1 cellular context compared by ENCODE assay signal in the genomic region with DNA sequence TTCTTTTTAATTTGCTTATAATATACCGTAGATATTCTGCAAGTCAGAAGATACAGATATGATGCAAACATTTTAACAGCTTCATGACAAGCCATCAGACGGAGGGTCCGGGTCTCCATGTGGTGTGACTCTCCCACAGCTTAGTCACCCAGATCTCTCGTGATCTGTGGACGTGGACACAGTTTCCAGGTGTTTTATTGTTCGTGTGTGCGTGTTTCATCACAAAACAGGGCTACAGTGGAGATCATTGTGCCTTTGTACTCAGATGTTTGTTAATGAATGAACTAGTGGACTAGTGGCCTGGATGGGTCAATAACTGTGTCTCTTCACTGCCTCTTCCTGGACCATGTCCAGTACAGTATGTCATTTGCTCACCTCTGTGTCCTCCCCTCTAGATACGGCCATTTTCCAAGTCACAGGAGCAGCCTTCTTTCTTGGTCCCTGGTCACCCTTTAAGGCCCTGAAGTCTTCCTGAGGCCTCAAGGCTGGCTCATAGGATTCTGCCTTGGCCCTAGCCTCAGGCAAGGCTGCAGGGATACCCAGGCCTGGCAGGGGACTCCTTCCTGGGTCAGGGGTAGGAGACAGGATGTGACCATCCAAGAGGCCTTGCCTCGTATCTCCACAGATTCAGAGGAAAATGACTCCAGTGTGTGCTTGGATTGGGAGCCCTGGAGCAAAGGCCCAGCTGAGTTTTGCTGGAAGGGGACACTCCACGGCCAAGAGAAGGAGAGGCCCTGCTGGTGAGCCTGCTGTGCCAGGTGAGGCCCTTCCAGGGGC.
A peak's percentile ranks its signal among the peaks of the same experiment; 100 is the strongest.
TF ChIP-seq lines count a peak whose summit lies in the region.

No MANE protein-coding gene starts in this region.

TF ChIP-seq in HepG2, 621 proteins besides CTCF, POLR2A, EP300 and RAD21 (continued from another document and continues in another):
- TF ChIP-seq, protein P1, sequence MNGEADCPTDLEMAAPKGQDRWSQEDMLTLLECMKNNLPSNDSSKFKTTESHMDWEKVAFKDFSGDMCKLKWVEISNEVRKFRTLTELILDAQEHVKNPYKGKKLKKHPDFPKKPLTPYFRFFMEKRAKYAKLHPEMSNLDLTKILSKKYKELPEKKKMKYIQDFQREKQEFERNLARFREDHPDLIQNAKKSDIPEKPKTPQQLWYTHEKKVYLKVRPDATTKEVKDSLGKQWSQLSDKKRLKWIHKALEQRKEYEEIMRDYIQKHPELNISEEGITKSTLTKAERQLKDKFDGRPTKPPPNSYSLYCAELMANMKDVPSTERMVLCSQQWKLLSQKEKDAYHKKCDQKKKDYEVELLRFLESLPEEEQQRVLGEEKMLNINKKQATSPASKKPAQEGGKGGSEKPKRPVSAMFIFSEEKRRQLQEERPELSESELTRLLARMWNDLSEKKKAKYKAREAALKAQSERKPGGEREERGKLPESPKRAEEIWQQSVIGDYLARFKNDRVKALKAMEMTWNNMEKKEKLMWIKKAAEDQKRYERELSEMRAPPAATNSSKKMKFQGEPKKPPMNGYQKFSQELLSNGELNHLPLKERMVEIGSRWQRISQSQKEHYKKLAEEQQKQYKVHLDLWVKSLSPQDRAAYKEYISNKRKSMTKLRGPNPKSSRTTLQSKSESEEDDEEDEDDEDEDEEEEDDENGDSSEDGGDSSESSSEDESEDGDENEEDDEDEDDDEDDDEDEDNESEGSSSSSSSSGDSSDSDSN (CRISPR knock-in tag; IDR thresholded peaks at IDR 0.05): peak; percentile 75
- TF ChIP-seq ZSCAN9 (CRISPR knock-in tag; IDR thresholded peaks at IDR 0.05; ENCODE audit: borderline replicate concordance) (peak; percentile 85; the same call in 1 of the 2 replicates), CREB1 (IDR thresholded peaks at IDR 0.05) (peak; percentile 52), CREB1 (CRISPR knock-in tag; IDR thresholded peaks at IDR 0.05) (no peak), THAP11 (CRISPR knock-in tag; IDR thresholded peaks at IDR 0.05) (peak; percentile 51), NKX3-1 (CRISPR knock-in tag; IDR thresholded peaks at IDR 0.05) (no peak), NR1H2 (CRISPR knock-in tag; IDR thresholded peaks at IDR 0.05; ENCODE audit: borderline replicate concordance, low read depth) (no peak), PCBP1 (IDR thresholded peaks at IDR 0.05; ENCODE audit: borderline replicate concordance, low read depth, low read length) (no peak), ZNF781 (CRISPR knock-in tag; IDR thresholded peaks at IDR 0.05; ENCODE audit: borderline replicate concordance, not compliant biosample characterization) (no peak), MXI1 (IDR thresholded peaks at IDR 0.05; ENCODE audit: borderline replicate concordance, low read depth, low read length) (peak; percentile 29; the same call in 1 of the 3 replicates), ZNF670 (CRISPR knock-in tag; IDR thresholded peaks at IDR 0.05; ENCODE audit: borderline replicate concordance) (peak; percentile 94; the same call in 1 of the 2 replicates), CBX2 (IDR thresholded peaks at IDR 0.05; ENCODE audit: low read depth, low read length) (no peak), CBX2 (CRISPR knock-in tag; IDR thresholded peaks at IDR 0.05; ENCODE audit: low read depth) (no peak), ZNF451 (CRISPR knock-in tag; IDR thresholded peaks at IDR 0.05) (0 out of 2 replicates have a peak, but pooled peaks have one; percentile 0), RXRA (CRISPR knock-in tag; IDR thresholded peaks at IDR 0.05) (peak; percentile 79), HIVEP1 (CRISPR knock-in tag; IDR thresholded peaks at IDR 0.05) (peak; percentile 67; the same call in 1 of the 2 replicates)
- TF ChIP-seq, protein P2, sequence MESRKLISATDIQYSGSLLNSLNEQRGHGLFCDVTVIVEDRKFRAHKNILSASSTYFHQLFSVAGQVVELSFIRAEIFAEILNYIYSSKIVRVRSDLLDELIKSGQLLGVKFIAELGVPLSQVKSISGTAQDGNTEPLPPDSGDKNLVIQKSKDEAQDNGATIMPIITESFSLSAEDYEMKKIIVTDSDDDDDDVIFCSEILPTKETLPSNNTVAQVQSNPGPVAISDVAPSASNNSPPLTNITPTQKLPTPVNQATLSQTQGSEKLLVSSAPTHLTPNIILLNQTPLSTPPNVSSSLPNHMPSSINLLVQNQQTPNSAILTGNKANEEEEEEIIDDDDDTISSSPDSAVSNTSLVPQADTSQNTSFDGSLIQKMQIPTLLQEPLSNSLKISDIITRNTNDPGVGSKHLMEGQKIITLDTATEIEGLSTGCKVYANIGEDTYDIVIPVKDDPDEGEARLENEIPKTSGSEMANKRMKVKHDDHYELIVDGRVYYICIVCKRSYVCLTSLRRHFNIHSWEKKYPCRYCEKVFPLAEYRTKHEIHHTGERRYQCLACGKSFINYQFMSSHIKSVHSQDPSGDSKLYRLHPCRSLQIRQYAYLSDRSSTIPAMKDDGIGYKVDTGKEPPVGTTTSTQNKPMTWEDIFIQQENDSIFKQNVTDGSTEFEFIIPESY (CRISPR knock-in tag; IDR thresholded peaks at IDR 0.05): peak; percentile 51
- TF ChIP-seq, protein P3, sequence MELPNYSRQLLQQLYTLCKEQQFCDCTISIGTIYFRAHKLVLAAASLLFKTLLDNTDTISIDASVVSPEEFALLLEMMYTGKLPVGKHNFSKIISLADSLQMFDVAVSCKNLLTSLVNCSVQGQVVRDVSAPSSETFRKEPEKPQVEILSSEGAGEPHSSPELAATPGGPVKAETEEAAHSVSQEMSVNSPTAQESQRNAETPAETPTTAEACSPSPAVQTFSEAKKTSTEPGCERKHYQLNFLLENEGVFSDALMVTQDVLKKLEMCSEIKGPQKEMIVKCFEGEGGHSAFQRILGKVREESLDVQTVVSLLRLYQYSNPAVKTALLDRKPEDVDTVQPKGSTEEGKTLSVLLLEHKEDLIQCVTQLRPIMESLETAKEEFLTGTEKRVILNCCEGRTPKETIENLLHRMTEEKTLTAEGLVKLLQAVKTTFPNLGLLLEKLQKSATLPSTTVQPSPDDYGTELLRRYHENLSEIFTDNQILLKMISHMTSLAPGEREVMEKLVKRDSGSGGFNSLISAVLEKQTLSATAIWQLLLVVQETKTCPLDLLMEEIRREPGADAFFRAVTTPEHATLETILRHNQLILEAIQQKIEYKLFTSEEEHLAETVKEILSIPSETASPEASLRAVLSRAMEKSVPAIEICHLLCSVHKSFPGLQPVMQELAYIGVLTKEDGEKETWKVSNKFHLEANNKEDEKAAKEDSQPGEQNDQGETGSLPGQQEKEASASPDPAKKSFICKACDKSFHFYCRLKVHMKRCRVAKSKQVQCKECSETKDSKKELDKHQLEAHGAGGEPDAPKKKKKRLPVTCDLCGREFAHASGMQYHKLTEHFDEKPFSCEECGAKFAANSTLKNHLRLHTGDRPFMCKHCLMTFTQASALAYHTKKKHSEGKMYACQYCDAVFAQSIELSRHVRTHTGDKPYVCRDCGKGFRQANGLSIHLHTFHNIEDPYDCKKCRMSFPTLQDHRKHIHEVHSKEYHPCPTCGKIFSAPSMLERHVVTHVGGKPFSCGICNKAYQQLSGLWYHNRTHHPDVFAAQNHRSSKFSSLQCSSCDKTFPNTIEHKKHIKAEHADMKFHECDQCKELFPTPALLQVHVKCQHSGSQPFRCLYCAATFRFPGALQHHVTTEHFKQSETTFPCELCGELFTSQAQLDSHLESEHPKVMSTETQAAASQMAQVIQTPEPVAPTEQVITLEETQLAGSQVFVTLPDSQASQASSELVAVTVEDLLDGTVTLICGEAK (IDR thresholded peaks at IDR 0.05): no peak
- TF ChIP-seq, protein P3 (CRISPR knock-in tag; IDR thresholded peaks at IDR 0.05): peak; percentile 90
- TF ChIP-seq, protein P4, sequence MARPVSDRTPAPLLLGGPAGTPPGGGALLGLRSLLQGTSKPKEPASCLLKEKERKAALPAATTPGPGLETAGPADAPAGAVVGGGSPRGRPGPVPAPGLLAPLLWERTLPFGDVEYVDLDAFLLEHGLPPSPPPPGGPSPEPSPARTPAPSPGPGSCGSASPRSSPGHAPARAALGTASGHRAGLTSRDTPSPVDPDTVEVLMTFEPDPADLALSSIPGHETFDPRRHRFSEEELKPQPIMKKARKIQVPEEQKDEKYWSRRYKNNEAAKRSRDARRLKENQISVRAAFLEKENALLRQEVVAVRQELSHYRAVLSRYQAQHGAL (CRISPR knock-in tag; IDR thresholded peaks at IDR 0.05; ENCODE audit: not compliant biosample characterization): no peak
- TF ChIP-seq, protein P5, sequence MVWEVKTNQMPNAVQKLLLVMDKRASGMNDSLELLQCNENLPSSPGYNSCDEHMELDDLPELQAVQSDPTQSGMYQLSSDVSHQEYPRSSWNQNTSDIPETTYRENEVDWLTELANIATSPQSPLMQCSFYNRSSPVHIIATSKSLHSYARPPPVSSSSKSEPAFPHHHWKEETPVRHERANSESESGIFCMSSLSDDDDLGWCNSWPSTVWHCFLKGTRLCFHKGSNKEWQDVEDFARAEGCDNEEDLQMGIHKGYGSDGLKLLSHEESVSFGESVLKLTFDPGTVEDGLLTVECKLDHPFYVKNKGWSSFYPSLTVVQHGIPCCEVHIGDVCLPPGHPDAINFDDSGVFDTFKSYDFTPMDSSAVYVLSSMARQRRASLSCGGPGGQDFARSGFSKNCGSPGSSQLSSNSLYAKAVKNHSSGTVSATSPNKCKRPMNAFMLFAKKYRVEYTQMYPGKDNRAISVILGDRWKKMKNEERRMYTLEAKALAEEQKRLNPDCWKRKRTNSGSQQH (CRISPR knock-in tag; IDR thresholded peaks at IDR 0.05; ENCODE audit: low read depth): no peak
- TF ChIP-seq, protein P6, sequence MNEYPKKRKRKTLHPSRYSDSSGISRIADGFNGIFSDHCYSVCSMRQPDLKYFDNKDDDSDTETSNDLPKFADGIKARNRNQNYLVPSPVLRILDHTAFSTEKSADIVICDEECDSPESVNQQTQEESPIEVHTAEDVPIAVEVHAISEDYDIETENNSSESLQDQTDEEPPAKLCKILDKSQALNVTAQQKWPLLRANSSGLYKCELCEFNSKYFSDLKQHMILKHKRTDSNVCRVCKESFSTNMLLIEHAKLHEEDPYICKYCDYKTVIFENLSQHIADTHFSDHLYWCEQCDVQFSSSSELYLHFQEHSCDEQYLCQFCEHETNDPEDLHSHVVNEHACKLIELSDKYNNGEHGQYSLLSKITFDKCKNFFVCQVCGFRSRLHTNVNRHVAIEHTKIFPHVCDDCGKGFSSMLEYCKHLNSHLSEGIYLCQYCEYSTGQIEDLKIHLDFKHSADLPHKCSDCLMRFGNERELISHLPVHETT (CRISPR knock-in tag; conservative IDR thresholded peaks at IDR 0.05): no peak; the same call in 1 of the 2 replicates
- TF ChIP-seq, protein P7, sequence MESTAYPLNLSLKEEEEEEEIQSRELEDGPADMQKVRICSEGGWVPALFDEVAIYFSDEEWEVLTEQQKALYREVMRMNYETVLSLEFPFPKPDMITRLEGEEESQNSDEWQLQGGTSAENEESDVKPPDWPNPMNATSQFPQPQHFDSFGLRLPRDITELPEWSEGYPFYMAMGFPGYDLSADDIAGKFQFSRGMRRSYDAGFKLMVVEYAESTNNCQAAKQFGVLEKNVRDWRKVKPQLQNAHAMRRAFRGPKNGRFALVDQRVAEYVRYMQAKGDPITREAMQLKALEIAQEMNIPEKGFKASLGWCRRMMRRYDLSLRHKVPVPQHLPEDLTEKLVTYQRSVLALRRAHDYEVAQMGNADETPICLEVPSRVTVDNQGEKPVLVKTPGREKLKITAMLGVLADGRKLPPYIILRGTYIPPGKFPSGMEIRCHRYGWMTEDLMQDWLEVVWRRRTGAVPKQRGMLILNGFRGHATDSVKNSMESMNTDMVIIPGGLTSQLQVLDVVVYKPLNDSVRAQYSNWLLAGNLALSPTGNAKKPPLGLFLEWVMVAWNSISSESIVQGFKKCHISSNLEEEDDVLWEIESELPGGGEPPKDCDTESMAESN (CRISPR knock-in tag; conservative IDR thresholded peaks at IDR 0.05): no peak
- TF ChIP-seq, protein P8, sequence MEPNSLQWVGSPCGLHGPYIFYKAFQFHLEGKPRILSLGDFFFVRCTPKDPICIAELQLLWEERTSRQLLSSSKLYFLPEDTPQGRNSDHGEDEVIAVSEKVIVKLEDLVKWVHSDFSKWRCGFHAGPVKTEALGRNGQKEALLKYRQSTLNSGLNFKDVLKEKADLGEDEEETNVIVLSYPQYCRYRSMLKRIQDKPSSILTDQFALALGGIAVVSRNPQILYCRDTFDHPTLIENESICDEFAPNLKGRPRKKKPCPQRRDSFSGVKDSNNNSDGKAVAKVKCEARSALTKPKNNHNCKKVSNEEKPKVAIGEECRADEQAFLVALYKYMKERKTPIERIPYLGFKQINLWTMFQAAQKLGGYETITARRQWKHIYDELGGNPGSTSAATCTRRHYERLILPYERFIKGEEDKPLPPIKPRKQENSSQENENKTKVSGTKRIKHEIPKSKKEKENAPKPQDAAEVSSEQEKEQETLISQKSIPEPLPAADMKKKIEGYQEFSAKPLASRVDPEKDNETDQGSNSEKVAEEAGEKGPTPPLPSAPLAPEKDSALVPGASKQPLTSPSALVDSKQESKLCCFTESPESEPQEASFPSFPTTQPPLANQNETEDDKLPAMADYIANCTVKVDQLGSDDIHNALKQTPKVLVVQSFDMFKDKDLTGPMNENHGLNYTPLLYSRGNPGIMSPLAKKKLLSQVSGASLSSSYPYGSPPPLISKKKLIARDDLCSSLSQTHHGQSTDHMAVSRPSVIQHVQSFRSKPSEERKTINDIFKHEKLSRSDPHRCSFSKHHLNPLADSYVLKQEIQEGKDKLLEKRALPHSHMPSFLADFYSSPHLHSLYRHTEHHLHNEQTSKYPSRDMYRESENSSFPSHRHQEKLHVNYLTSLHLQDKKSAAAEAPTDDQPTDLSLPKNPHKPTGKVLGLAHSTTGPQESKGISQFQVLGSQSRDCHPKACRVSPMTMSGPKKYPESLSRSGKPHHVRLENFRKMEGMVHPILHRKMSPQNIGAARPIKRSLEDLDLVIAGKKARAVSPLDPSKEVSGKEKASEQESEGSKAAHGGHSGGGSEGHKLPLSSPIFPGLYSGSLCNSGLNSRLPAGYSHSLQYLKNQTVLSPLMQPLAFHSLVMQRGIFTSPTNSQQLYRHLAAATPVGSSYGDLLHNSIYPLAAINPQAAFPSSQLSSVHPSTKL (CRISPR knock-in tag; IDR thresholded peaks at IDR 0.05): peak; percentile 96
